In genomic region chr10:30509508-30509907, GRCh38 we compare ENCODE assay signal across 15 cellular contexts.
"Had no signal": no experiment of that assay in that cellular context is flagged by ENCODE, and none has a peak within 500 bp of the region (broad histone marks: within the 10 kb centered on the region; RNA-seq: fewer than 3 reads in every experiment).

No MANE protein-coding gene starts in this region.

- DNase-seq: activated CD4-positive, alpha-beta T cell treated with anti-CD3 and anti-CD28 coated beads, Interleukin-2, amount 10 ng/mL, durations not matched to agents 24 days and 14 days; activated CD8-positive, alpha-beta T cell treated with anti-CD3 and anti-CD28 coated beads for 36 hours; activated naive CD4-positive, alpha-beta T cell treated with Interleukin-2 at 50 U/mL for 16 hours; activated naive CD8-positive, alpha-beta T cell treated with anti-CD3 and anti-CD28 coated beads, Interleukin-2, amount 10 ng/mL, durations not matched to agents 7 days and 5 days; activated T-cell treated with anti-CD3 and anti-CD28 coated beads, Interleukin-2, amount 50 U/mL, for 1 hour; body of pancreas; dermis blood vessel endothelial cell; effector memory CD4-positive, alpha-beta T cell; foreskin fibroblast; occipital lobe; stimulated activated naive CD4-positive, alpha-beta T cell treated with Interleukin-2 at 50 U/mL for 16 hours; T-helper 9 cell; tibial artery had no signal

- ATAC-seq: activated CD8-positive, alpha-beta T cell treated with anti-CD3 and anti-CD28 coated beads for 36 hours; body of pancreas had no signal

- FAIRE-seq: endothelial cell of umbilical vein had no signal

- H3K4me1 ChIP-seq: body of pancreas had no signal

- H3K27me3 ChIP-seq: body of pancreas, hepatocyte, tibial artery had no signal

- H3K9me3 ChIP-seq: body of pancreas, tibial artery had no signal

- H3K79me2 ChIP-seq: hepatocyte had no signal

- H3K27ac ChIP-seq: body of pancreas, hepatocyte, tibial artery had no signal

- H3K4me2 ChIP-seq: hepatocyte had no signal

- H3K36me3 ChIP-seq: tibial artery had no signal

- H3K4me3 ChIP-seq: body of pancreas, hepatocyte, tibial artery had no signal

- H2AFZ ChIP-seq: hepatocyte had no signal
